Comparison of ENCODE assay signal across 8 cellular contexts in genomic region chr4:189124149-189124758, GRCh38.
DNase-seq lines count a peak whose midpoint lies in the region; TF ChIP-seq lines count a peak whose summit lies in the region.

No MANE protein-coding gene starts in this region.

- H3K4me3 ChIP-seq in NB4 (ENCODE audit: low read depth, low read length), result no peak overlapping the region

- peak; percentile 57 for TF ChIP-seq CTCF in NB4 (IDR thresholded peaks at IDR 0.05; ENCODE audit: low read depth, low read length)

- DNase-seq in COLO829 (ENCODE audit: low spot score) (peak; percentile 30), NB4 (ENCODE audit: low read depth) (peak; percentile 26), cerebellar cortex (ENCODE audit: low spot score) (peak; percentile 1), middle frontal gyrus (ENCODE audit: extremely low spot score, low spot score) (peak; percentile 11), NCI-H1694 (lab: John Stamatoyannopoulos, UW) (no peak), SKM-1 (lab: John Stamatoyannopoulos, UW; ENCODE audit: unreplicated experiment) (no peak), SKM-1 treated with dmso at 0.1 percent for 144 hours (lab: John Stamatoyannopoulos, UW; ENCODE audit: unreplicated experiment) (no peak)
- no peak for DNase-seq in activated effector memory CD4-positive, alpha-beta T cell treated with anti-CD3 and anti-CD28 coated beads, Interleukin-2, amount 50 U/mL, for 16 hours

- no peak for TF ChIP-seq POLR2A in NB4 (IDR thresholded peaks at IDR 0.05; ENCODE audit: extremely low read depth, insufficient read length)

Comparison
In these comparisons a context has a peak if more than half of its experiments do, and no peak if none do; other contexts are left out.
1. DNase-seq: peak in COLO829 (single experiment), NB4 (single experiment), cerebellar cortex (single experiment) and middle frontal gyrus (single experiment); none in NCI-H1694 (single experiment), SKM-1 (single experiment), SKM-1 treated with dmso at 0.1 percent for 144 hours (single experiment) and activated effector memory CD4-positive, alpha-beta T cell treated with anti-CD3 and anti-CD28 coated beads, Interleukin-2, amount 50 U/mL, for 16 hours (single experiment).